ENCODE assay signal across 33 cellular contexts in the genomic region with DNA sequence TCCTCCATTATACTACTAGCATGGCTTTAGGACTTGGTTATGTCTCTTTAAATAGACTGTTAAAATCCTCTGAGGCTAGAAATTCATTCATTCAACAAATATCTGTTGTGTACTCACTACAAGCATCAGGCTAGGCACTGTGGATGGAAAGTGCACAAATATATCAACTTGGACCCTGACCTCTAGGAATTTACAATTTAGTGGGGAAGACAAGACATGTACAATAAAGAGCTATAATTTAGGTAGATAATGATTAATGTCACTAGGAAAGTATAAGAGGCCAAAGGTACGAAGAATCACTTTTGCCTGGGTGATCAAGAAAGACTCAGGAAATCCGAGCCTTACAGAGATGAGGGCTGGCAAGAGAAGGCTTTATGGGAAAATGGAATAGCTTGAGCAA. TPM values are rescaled to one million over a fixed set of nuclear protein-coding genes. Genes with fewer than 3 reads are reported as not detected.
DNase-seq lines count a peak whose midpoint lies in the region; ATAC-seq, FAIRE-seq and TF ChIP-seq lines count a peak whose summit lies in the region.
"Had no signal": no experiment of that assay in that cellular context is flagged by ENCODE, and none has a peak within 500 bp of the region (broad histone marks: within the 10 kb centered on the region; RNA-seq: fewer than 3 reads in every experiment).

No MANE protein-coding gene starts in this region.

- ATAC-seq in left colon: peak; percentile 76
- ATAC-seq in mucosa of descending colon: peak; percentile 16
- no peak for ATAC-seq in right cardiac atrium
- no peak for ATAC-seq in HG03439 (IDR thresholded peaks at IDR 0.05; ENCODE audit: unreplicated experiment)
- ATAC-seq: A549; CD8-positive, alpha-beta T cell had no signal

- H2BK120ac ChIP-seq in mesenchymal stem cell (ENCODE audit: low read depth, low read length): no peak overlapping the region

- no peak overlapping the region for H3K18ac ChIP-seq in mesenchymal stem cell (ENCODE audit: low read depth in 1 of 2, low read length in 2 of 2)

- H3K4me2 ChIP-seq in mesenchymal stem cell (ENCODE audit: low read length, poor library complexity, severe bottlenecking): no peak overlapping the region
- H3K4me2 ChIP-seq: A549, BLaER1 had no signal

- no peak overlapping the region for H4K8ac ChIP-seq in mesenchymal stem cell (ENCODE audit: low read length)

- no peaks in the 10 kb centered on the region for H3K4me1 ChIP-seq in mucosa of descending colon (ENCODE audit: low read depth)
- no peaks in the 10 kb centered on the region for H3K4me1 ChIP-seq in small intestine (ENCODE audit: control insufficient read depth in 2 of 2, insufficient read depth in 1 of 2, low read depth in 1 of 2, low read length in 1 of 2)
- H3K4me1 ChIP-seq in right cardiac atrium (ENCODE audit: control insufficient read depth, insufficient read depth, low read length): no peaks in the 10 kb centered on the region
- no peaks in the 10 kb centered on the region for H3K4me1 ChIP-seq in mesenchymal stem cell (ENCODE audit: control insufficient read depth, insufficient read depth, low read depth, low read length)
- H3K4me1 ChIP-seq: BE2C, BLaER1, Caco-2 had no signal

- H3K27me3 ChIP-seq in small intestine (ENCODE audit: control insufficient read depth in 2 of 2, insufficient read depth in 2 of 2, low read length in 2 of 2) (no peaks in the 10 kb centered on the region), right cardiac atrium (ENCODE audit: control insufficient read depth, insufficient read depth) (no peaks in the 10 kb centered on the region), mesenchymal stem cell (ENCODE audit: control insufficient read depth in 1 of 2, insufficient read depth in 1 of 2, low read length in 2 of 2) (no peaks in the 10 kb centered on the region)
- H3K27me3 ChIP-seq: BE2C; BLaER1; BLaER1 treated with 17β-estradiol and CSF1 and Interleukin-3, amounts not matched to agents 10 nM and 100 nM had no signal

- H3K4me3 ChIP-seq in mucosa of descending colon (no peak overlapping the region), small intestine (ENCODE audit: low read depth in 1 of 2, low read length in 2 of 2) (no peak overlapping the region), right cardiac atrium (ENCODE audit: low read length) (no peak overlapping the region), mesenchymal stem cell (ENCODE audit: insufficient read depth in 1 of 2, low read depth in 1 of 2, low read length in 2 of 2) (no peak overlapping the region)
- H3K4me3 ChIP-seq: A549; BLaER1; BLaER1 treated with 17β-estradiol and CSF1 and Interleukin-3, amounts not matched to agents 10 nM and 100 nM had no signal

- H3K9me3 ChIP-seq in mucosa of descending colon (no peaks in the 10 kb centered on the region), small intestine (ENCODE audit: control insufficient read depth, low read depth) (no peaks in the 10 kb centered on the region), right cardiac atrium (ENCODE audit: control insufficient read depth, low read length) (no peaks in the 10 kb centered on the region), mesenchymal stem cell (ENCODE audit: control insufficient read depth, low read length) (no peaks in the 10 kb centered on the region)
- H3K9me3 ChIP-seq: A549; BE2C; BLaER1; BLaER1 treated with 17β-estradiol and CSF1 and Interleukin-3, amounts not matched to agents 10 nM and 100 nM; Caco-2 had no signal

- no peak overlapping the region for H2AK5ac ChIP-seq in mesenchymal stem cell (ENCODE audit: low read length, severe bottlenecking)

- H4K91ac ChIP-seq in mesenchymal stem cell (ENCODE audit: low read length): no peak overlapping the region

- WGBS in small intestine, 3 donors: 13 to 61% (median 50%) methylated on average over 2 of the region's 2 CpGs
- WGBS in right cardiac atrium: 94% methylated on average over 2 of the region's 2 CpGs
- WGBS in mesenchymal stem cell: 94% methylated on average over 2 of the region's 2 CpGs

- H3K4ac ChIP-seq in mesenchymal stem cell (ENCODE audit: low read depth in 1 of 2, low read length in 2 of 2): no peak overlapping the region

- no peak overlapping the region for H2BK5ac ChIP-seq in mesenchymal stem cell (ENCODE audit: low read depth, low read length, poor library complexity, severe bottlenecking)

- no peak for FAIRE-seq in small intestine (lab: Jason Lieb, UNC)
- FAIRE-seq: A204.1, D721Med had no signal

- H3K36me3 ChIP-seq in mucosa of descending colon (ENCODE audit: low read depth) (no peaks in the 10 kb centered on the region), small intestine (ENCODE audit: control insufficient read depth in 2 of 2, insufficient read depth in 2 of 2, low read length in 2 of 2) (no peaks in the 10 kb centered on the region), mesenchymal stem cell (ENCODE audit: control insufficient read depth in 1 of 2, insufficient read depth in 2 of 2, low read depth in 1 of 2, low read length in 2 of 2) (no peaks in the 10 kb centered on the region)
- H3K36me3 ChIP-seq: BE2C; BLaER1; BLaER1 treated with 17β-estradiol and CSF1 and Interleukin-3, amounts not matched to agents 10 nM and 100 nM had no signal

- H3K79me1 ChIP-seq in mesenchymal stem cell (replicated peaks; ENCODE audit: low read length, poor library complexity, severe bottlenecking): no peaks in the 10 kb centered on the region

- H3K14ac ChIP-seq in mesenchymal stem cell (ENCODE audit: low read length in 2 of 2): no peak overlapping the region

- no peak for TF ChIP-seq CTCF in mucosa of descending colon (IDR thresholded peaks at IDR 0.05)

- H2BK15ac ChIP-seq in mesenchymal stem cell (ENCODE audit: low read depth, poor library complexity, severe bottlenecking): no peak overlapping the region

- H3K27ac ChIP-seq in small intestine (ENCODE audit: low read depth in 1 of 2, low read length in 1 of 2): no peak overlapping the region
- H3K27ac ChIP-seq in right cardiac atrium (ENCODE audit: low read length): no peak overlapping the region
- no peak overlapping the region for H3K27ac ChIP-seq in mesenchymal stem cell (ENCODE audit: low read length, poor library complexity, severe bottlenecking)
- H3K27ac ChIP-seq: 22Rv1; A549; BLaER1; BLaER1 treated with 17β-estradiol and CSF1 and Interleukin-3, amounts not matched to agents 10 nM and 100 nM; C4-2B had no signal

- intact Hi-C loops in left colon (cut with DNase I, micrococcal nuclease): no loop called here
- intact Hi-C loops in mucosa of descending colon (cut with DNase I, micrococcal nuclease): no loop called here
- intact Hi-C loops in right cardiac atrium (cut with DNase I): no loop called here

- no peak overlapping the region for H3K23ac ChIP-seq in mesenchymal stem cell (ENCODE audit: low read length in 2 of 2)

- no peak overlapping the region for H2BK12ac ChIP-seq in mesenchymal stem cell (ENCODE audit: low read length in 2 of 2)

- H2AFZ ChIP-seq in mesenchymal stem cell (ENCODE audit: low read depth, low read length): no peak overlapping the region

- DNase-seq in left colon: no peak
- DNase-seq in mucosa of descending colon: no peak
- peak; percentile 56 for DNase-seq in small intestine
- no peak for DNase-seq in right cardiac atrium
- no peak for DNase-seq in mesenchymal stem cell
- DNase-seq: 8988T; ACHN; AML-193; BE2C; C1 segment of cervical spinal cord; Caco-2; Calu3; CD4-positive, alpha-beta memory T cell; CD4-positive, alpha-beta T cell; CD4-positive, CD25-positive, alpha-beta regulatory T cell; CD8-positive, alpha-beta memory T cell; CD8-positive, alpha-beta T cell; COR-L47; DMS 273 treated with DMSO at 0.1 percent for 48 hours; DMS153; DMS53; DMS79; DMS79 treated with DMSO at 0.1 percent for 48 hours; DND-41; EL had no signal

- no peak overlapping the region for H3K9ac ChIP-seq in mesenchymal stem cell (ENCODE audit: low read length)
- H3K9ac ChIP-seq: BLaER1; BLaER1 treated with 17β-estradiol and CSF1 and Interleukin-3, amounts not matched to agents 10 nM and 100 nM had no signal

RNA-seq across cellular contexts. Expression of gene BMAL1, which starts 25.6 kb away (rescaled TPM):
- total RNA-seq in left colon (10 to 100 TPM; 19.9 to 26.9 TPM), mucosa of descending colon (10 to 100 TPM; 26.6 to 40.1 (median 29.8) TPM), right cardiac atrium (10 to 100 TPM in 3 of 4 donors, 1 to 10 TPM in 1; 6.5 to 23.4 (median 19.0) TPM)
- polyA plus RNA-seq in small intestine (10 to 100 TPM in 2 of 3 donors, 1 to 10 TPM in 1; 8.1 to 18.3 (median 11.9) TPM), right cardiac atrium (8.5 TPM)
- polyA plus RNA-seq in mesenchymal stem cell (2013, experiment 1 of 2): 9.0 TPM
- polyA plus RNA-seq in mesenchymal stem cell (2013, experiment 2 of 2): 10.0 TPM

Comparison
In these comparisons a context has a peak if more than half of its experiments do, and no peak if none do; other contexts are left out.
1. ATAC-seq: peak in left colon (single experiment) and mucosa of descending colon (single experiment); none in right cardiac atrium (0 of 2) and HG03439 (single experiment).